ENCODE assay signal across 14 cellular contexts in genomic region chr9:129840024-129840423, GRCh38. TPM values are rescaled to one million over a fixed set of nuclear protein-coding genes. Genes with fewer than 3 reads are reported as not detected.
DNase-seq lines count a peak whose midpoint lies in the region; ATAC-seq and TF ChIP-seq lines count a peak whose summit lies in the region.
"Had no signal": no experiment of that assay in that cellular context is flagged by ENCODE, and none has a peak within 500 bp of the region (broad histone marks: within the 10 kb centered on the region; RNA-seq: fewer than 3 reads in every experiment).

No MANE protein-coding gene starts in this region.

- WGBS in testis, 2 donors = 86 to 88% methylated on average over 5 to 8 of the region's 8 CpGs

- no peak overlapping the region for H3K27ac ChIP-seq in CD8-positive, alpha-beta memory T cell (ENCODE audit: low read depth, low read length)
- H3K27ac ChIP-seq in testis = no peak overlapping the region
- H3K27ac ChIP-seq: colonic mucosa had no signal

- peak overlapping the region in 4 of 7 donors; percentile 36 to 65 (median 56) for H3K4me3 Mint-ChIP-seq in CD8-positive, alpha-beta memory T cell
- no peak overlapping the region for H3K4me3 Mint-ChIP-seq in activated naive CD8-positive, alpha-beta T cell treated with anti-CD3 and anti-CD28 coated beads, Interleukin-2, amount 50 U/mL, for 24 hours

- peaks cover 6% of the 10 kb centered on the region for H3K36me3 ChIP-seq in CD8-positive, alpha-beta memory T cell (ENCODE audit: insufficient read depth, low read length)
- H3K36me3 ChIP-seq in testis (ENCODE audit: low read depth, missing control alignments) = no peaks in the 10 kb centered on the region
- H3K36me3 ChIP-seq: adrenal gland, colonic mucosa had no signal

- CTCF ChIA-PET in CD8-positive, alpha-beta memory T cell (lab: Charles Lee) = interaction anchor here (0.8 kb wide), 1 partner anchor 20 kb away, joined by 3 read pairs; no protein-coding TSS in a partner anchor

- H3K9me3 Mint-ChIP-seq in CD8-positive, alpha-beta memory T cell = no peaks in the 10 kb centered on the region
- H3K9me3 Mint-ChIP-seq in activated naive CD8-positive, alpha-beta T cell treated with anti-CD3 and anti-CD28 coated beads, Interleukin-2, amount 50 U/mL, for 24 hours = no peaks in the 10 kb centered on the region

- peak in 1 of 5 donors; percentile 36 for DNase-seq in CD8-positive, alpha-beta memory T cell
- DNase-seq in NCI-H345 treated with DMSO at 0.1 percent for 48 hours (lab: John Stamatoyannopoulos, UW; ENCODE audit: unreplicated experiment) = peak; percentile 95
- no peak for DNase-seq in activated naive CD8-positive, alpha-beta T cell treated with anti-CD3 and anti-CD28 coated beads, Interleukin-2, amount 50 U/mL, for 24 hours
- no peak for DNase-seq in testis
- DNase-seq: activated CD4-positive, CD25-positive, alpha-beta regulatory T cell; adrenal gland; colonic mucosa; NCI-H524; Right ventricle myocardium superior; stimulated activated CD4-positive, alpha-beta T cell treated with anti-CD3 and anti-CD28 coated beads, Interleukin-4, amount 100 ng/mL, for 1 hour had no signal

- no peaks in the 10 kb centered on the region for H3K27me3 Mint-ChIP-seq in CD8-positive, alpha-beta memory T cell
- no peaks in the 10 kb centered on the region for H3K27me3 Mint-ChIP-seq in activated naive CD8-positive, alpha-beta T cell treated with anti-CD3 and anti-CD28 coated beads, Interleukin-2, amount 50 U/mL, for 24 hours

- no peaks in the 10 kb centered on the region for H3K9me3 ChIP-seq in CD8-positive, alpha-beta memory T cell (ENCODE audit: low read length)
- H3K9me3 ChIP-seq in testis = no peaks in the 10 kb centered on the region
- H3K9me3 ChIP-seq: adrenal gland, colonic mucosa had no signal

- H3K27me3 ChIP-seq in CD8-positive, alpha-beta memory T cell (ENCODE audit: insufficient read depth, low read length, poor library complexity, severe bottlenecking) = no peaks in the 10 kb centered on the region
- no peaks in the 10 kb centered on the region for H3K27me3 ChIP-seq in testis
- H3K27me3 ChIP-seq: adrenal gland, colonic mucosa had no signal

- intact Hi-C loops in testis (cut with DNase I; ENCODE audit: low total_unique reads) = no loop called here

- no peak for TF ChIP-seq CTCF in testis (IDR thresholded peaks at IDR 0.05)

- POLR2A ChIA-PET in CD8-positive, alpha-beta memory T cell (lab: Charles Lee) = no interaction called here

- TF ChIP-seq EP300 in Ishikawa (IDR thresholded peaks at IDR 0.05; ENCODE audit: borderline replicate concordance) = no peak

- TF ChIP-seq POLR2A in testis (IDR thresholded peaks at IDR 0.05) = no peak

- ATAC-seq in activated naive CD8-positive, alpha-beta T cell treated with anti-CD3 and anti-CD28 coated beads, Interleukin-2, amount 50 U/mL, for 24 hours = no peak
- ATAC-seq in HG03457 (IDR thresholded peaks at IDR 0.05; ENCODE audit: unreplicated experiment) = no peak
- ATAC-seq in HG03039 (IDR thresholded peaks at IDR 0.05; ENCODE audit: unreplicated experiment) = no peak
- ATAC-seq in HG03097 (IDR thresholded peaks at IDR 0.05; ENCODE audit: low FRiP score, unreplicated experiment) = no peak

- TF ChIP-seq RAD21 in Ishikawa (IDR thresholded peaks at IDR 0.05; ENCODE audit: low read depth) = no peak

- peaks cover 62% of the 10 kb centered on the region for H3K4me1 ChIP-seq in CD8-positive, alpha-beta memory T cell (ENCODE audit: insufficient read depth, low read length)
- peaks cover 13% of the 10 kb centered on the region for H3K4me1 ChIP-seq in testis

- H3K4me1 Mint-ChIP-seq in CD8-positive, alpha-beta memory T cell = peaks cover 47 to 74% (median 63%) of the 10 kb centered on the region in 3 donors
- H3K4me1 Mint-ChIP-seq in activated naive CD8-positive, alpha-beta T cell treated with anti-CD3 and anti-CD28 coated beads, Interleukin-2, amount 50 U/mL, for 24 hours = peaks cover 64% of the 10 kb centered on the region

- H3K36me3 Mint-ChIP-seq in CD8-positive, alpha-beta memory T cell = peaks cover 0 to 55% (median 2%) of the 10 kb centered on the region in 3 donors
- peaks cover 2% of the 10 kb centered on the region for H3K36me3 Mint-ChIP-seq in activated naive CD8-positive, alpha-beta T cell treated with anti-CD3 and anti-CD28 coated beads, Interleukin-2, amount 50 U/mL, for 24 hours (ENCODE audit: low read depth)

- H3K4me3 ChIP-seq in CD8-positive, alpha-beta memory T cell (ENCODE audit: low read length) = peak overlapping the region; percentile 16
- H3K4me3 ChIP-seq in testis = no peak overlapping the region
- H3K4me3 ChIP-seq: adrenal gland, colonic mucosa had no signal

- peak overlapping the region in 7 of 8 donors; percentile 43 to 94 (median 68) for H3K27ac Mint-ChIP-seq in CD8-positive, alpha-beta memory T cell
- peak overlapping the region; percentile 56 for H3K27ac Mint-ChIP-seq in activated naive CD8-positive, alpha-beta T cell treated with anti-CD3 and anti-CD28 coated beads, Interleukin-2, amount 50 U/mL, for 24 hours

TF ChIP-seq in Ishikawa, 13 proteins besides CTCF, POLR2A, EP300 and RAD21:
- TF ChIP-seq USF1 (IDR thresholded peaks at IDR 0.05) = no peak
- 0 out of 2 replicates have a peak, but pooled peaks have one; percentile 45 for TF ChIP-seq TCF12 (IDR thresholded peaks at IDR 0.05; ENCODE audit: low read depth)

RNA-seq across cellular contexts. Expression of gene USP20, which starts 4.8 kb away (rescaled TPM):
- total RNA-seq in CD8-positive, alpha-beta memory T cell = 10 to 100 TPM; 50.2 to 50.8 TPM
- polyA plus RNA-seq in CD8-positive, alpha-beta memory T cell = 50.3 TPM
- total RNA-seq in testis = 10 to 100 TPM; 46.8 to 48.3 TPM
- 37.4 TPM for polyA plus RNA-seq in testis (ENCODE audit: insufficient read depth, low read depth, low replicate concordance)

RNA-seq across cellular contexts. Expression of gene C9orf78, which starts 4.9 kb away (rescaled TPM):
- 10 to 100 TPM; 71.4 to 76.4 TPM for total RNA-seq in CD8-positive, alpha-beta memory T cell
- polyA plus RNA-seq in CD8-positive, alpha-beta memory T cell = 249 TPM
- total RNA-seq in testis = 10 to 100 TPM; 56.3 to 83.2 TPM
- 86.8 TPM for polyA plus RNA-seq in testis (ENCODE audit: insufficient read depth, low read depth, low replicate concordance)

RNA-seq across cellular contexts. Expression of gene TOR1A, which starts 16.1 kb away (rescaled TPM):
- 10 to 100 TPM; 53.8 to 53.9 TPM for total RNA-seq in CD8-positive, alpha-beta memory T cell
- 73.8 TPM for polyA plus RNA-seq in CD8-positive, alpha-beta memory T cell
- 10 to 100 TPM; 32.9 to 43.4 TPM for total RNA-seq in testis
- 23.1 TPM for polyA plus RNA-seq in testis (ENCODE audit: insufficient read depth, low read depth, low replicate concordance)

RNA-seq across cellular contexts. Expression of gene TOR1B, which starts 37.0 kb away (rescaled TPM):
- 10 to 100 TPM; 24.6 to 27.1 TPM for total RNA-seq in CD8-positive, alpha-beta memory T cell
- 32.8 TPM for polyA plus RNA-seq in CD8-positive, alpha-beta memory T cell
- 10 to 100 TPM; 29.4 to 30.8 TPM for total RNA-seq in testis
- polyA plus RNA-seq in testis (ENCODE audit: insufficient read depth, low read depth, low replicate concordance) = 54.7 TPM
